8 cellular contexts compared by ENCODE assay signal in genomic region chr11:45233121-45233803, GRCh38. TPM values are rescaled to one million over a fixed set of nuclear protein-coding genes. Genes with fewer than 3 reads are reported as not detected.
DNase-seq lines count a peak whose midpoint lies in the region; ATAC-seq and TF ChIP-seq lines count a peak whose summit lies in the region.

No MANE protein-coding gene starts in this region.

- no peaks in the 10 kb centered on the region for H3K9me2 ChIP-seq in PC-9 (ENCODE audit: insufficient read depth)

- H3K36me3 ChIP-seq in PC-9 (ENCODE audit: low read depth) (no peaks in the 10 kb centered on the region), thyroid gland (no peaks in the 10 kb centered on the region)

- H3K36me3 Mint-ChIP-seq in activated T-cell treated with anti-CD3 and anti-CD28 coated beads, Interleukin-2, amount 50 U/mL, for 4 hours (ENCODE audit: insufficient read depth): peaks cover 3% of the 10 kb centered on the region

- no peak overlapping the region for H3K4me2 ChIP-seq in PC-9

- no peaks in the 10 kb centered on the region for H3K79me2 ChIP-seq in PC-9 (ENCODE audit: low read depth)

- H3K9me3 ChIP-seq in PC-9 (ENCODE audit: insufficient read depth, low read depth): no peaks in the 10 kb centered on the region
- no peaks in the 10 kb centered on the region for H3K9me3 ChIP-seq in thyroid gland

- BruUV-seq in PC-9 (replicated peaks; lab: Mats Ljungman, UMichigan): no TSS peak

- POLR2A ChIA-PET in PC-9 (lab: Charles Lee; ENCODE audit: unreplicated experiment): interaction anchor here (0.6 kb wide), 1 partner anchor 46 kb away, joined by 3 read pairs; no protein-coding TSS in a partner anchor

- H3K4me1 ChIP-seq in PC-9 (replicated peaks; ENCODE audit: insufficient read depth): no peaks in the 10 kb centered on the region
- H3K4me1 ChIP-seq in thyroid gland: no peaks in the 10 kb centered on the region

- no peaks in the 10 kb centered on the region for H3K9me3 Mint-ChIP-seq in activated T-cell treated with anti-CD3 and anti-CD28 coated beads, Interleukin-2, amount 50 U/mL, for 4 hours

- peaks cover 15% of the 10 kb centered on the region for H3K27me3 Mint-ChIP-seq in activated T-cell treated with anti-CD3 and anti-CD28 coated beads, Interleukin-2, amount 50 U/mL, for 4 hours (ENCODE audit: low read depth)

- H3K27me3 ChIP-seq in PC-9 (ENCODE audit: insufficient read depth, low read depth) (peaks cover 58% of the 10 kb centered on the region), thyroid gland (no peaks in the 10 kb centered on the region)

- 57 to 66% methylated on average over 12 to 16 of the region's 17 CpGs for WGBS in thyroid gland, 2 donors

- H2AFZ ChIP-seq in PC-9: no peak overlapping the region

- H3K4me3 ChIP-seq in PC-9: no peak overlapping the region
- H3K4me3 ChIP-seq in thyroid gland (replicated peaks in 1 of 3): no peak overlapping the region

- TF ChIP-seq CTCF in PC-9 (conservative IDR thresholded peaks at IDR 0.05) (peak; percentile 89), thyroid gland (IDR thresholded peaks at IDR 0.05) (peak; percentile 48 to 88 (median 74))

- ATAC-seq in HG03025 (IDR thresholded peaks at IDR 0.05; ENCODE audit: low FRiP score, unreplicated experiment): peak; percentile 78
- ATAC-seq in activated T-cell treated with anti-CD3 and anti-CD28 coated beads, Interleukin-2, amount 50 U/mL, for 4 hours: peak; percentile 69 to 80

- DNase-seq in NCI-H187 treated with DMSO at 0.1 percent for 48 hours (lab: John Stamatoyannopoulos, UW) (peak; percentile 9), NCI-H187 (lab: John Stamatoyannopoulos, UW) (no peak), PC-9 (peak in 1 of 2 experiments; percentile 69), fibroblast of peridontal ligament (ENCODE audit: extremely low read depth) (peak; percentile 22), occipital lobe (lab: John Stamatoyannopoulos, UW) (peak; percentile 33), thyroid gland (peak; percentile 71 to 72)
- DNase-seq in activated T-cell treated with anti-CD3 and anti-CD28 coated beads, Interleukin-2, amount 50 U/mL, for 4 hours: peak; percentile 45

- H3K27ac ChIP-seq in PC-9 (no peak overlapping the region), thyroid gland (no peak overlapping the region)

- intact Hi-C loops in PC-9 (cut with micrococcal nuclease; ENCODE audit: unreplicated experiment) (no loop called here), thyroid gland (cut with DNase I) (loop anchor here (10.0 kb wide), 1 partner anchor 118 kb away; no protein-coding TSS in a partner anchor)

- CTCF ChIA-PET in PC-9 (lab: Charles Lee): interaction anchor here (0.7 kb wide), 1 partner anchor 38 kb away, joined by 7 read pairs; no protein-coding TSS in a partner anchor

- no peak overlapping the region for H3K4me3 Mint-ChIP-seq in activated T-cell treated with anti-CD3 and anti-CD28 coated beads, Interleukin-2, amount 50 U/mL, for 4 hours

- H3K4me1 Mint-ChIP-seq in activated T-cell treated with anti-CD3 and anti-CD28 coated beads, Interleukin-2, amount 50 U/mL, for 4 hours (ENCODE audit: low read depth): no peaks in the 10 kb centered on the region

- no peaks in the 10 kb centered on the region for H4K20me1 ChIP-seq in PC-9 (ENCODE audit: insufficient read depth)

- no peak for TF ChIP-seq POLR2A in thyroid gland (IDR thresholded peaks at IDR 0.05)

- no peaks in the 10 kb centered on the region for H3F3A ChIP-seq in PC-9 (ENCODE audit: insufficient read depth, low read depth)

RNA-seq across cellular contexts. Expression of gene SYT13, which starts 52.9 kb away (rescaled TPM):
- total RNA-seq in PC-9 (2021): not detected in 2 replicates
- total RNA-seq in activated T-cell treated with anti-CD3 and anti-CD28 coated beads, Interleukin-2, amount 50 U/mL, for 4 hours: under 1 TPM in 1 of 3 donors, not detected in 2; 0.05 TPM
- 219 TPM for total RNA-seq in occipital lobe
- total RNA-seq in thyroid gland: 10 to 100 TPM in 1 of 4 donors, 1 to 10 TPM in 3; 1.6 to 12.7 (median 4.3) TPM

Comparison
In these comparisons a context has a peak if more than half of its experiments do, and no peak if none do; other contexts are left out.
1. DNase-seq: peak in NCI-H187 treated with DMSO at 0.1 percent for 48 hours (single experiment), activated T-cell treated with anti-CD3 and anti-CD28 coated beads, Interleukin-2, amount 50 U/mL, for 4 hours (single experiment), fibroblast of peridontal ligament (single experiment), occipital lobe (single experiment) and thyroid gland (2 of 2); none in NCI-H187 (0 of 2).
2. RNA of gene SYT13, which starts 52.9 kb away (total RNA-seq): 219 TPM in occipital lobe (single experiment); 1.6 to 12.7 TPM in thyroid gland, 0.05 TPM in activated T-cell treated with anti-CD3 and anti-CD28 coated beads, Interleukin-2, amount 50 U/mL, for 4 hours and not detected in PC-9; every median in the first group is over 10 times any median in the second.